In the genomic region with DNA sequence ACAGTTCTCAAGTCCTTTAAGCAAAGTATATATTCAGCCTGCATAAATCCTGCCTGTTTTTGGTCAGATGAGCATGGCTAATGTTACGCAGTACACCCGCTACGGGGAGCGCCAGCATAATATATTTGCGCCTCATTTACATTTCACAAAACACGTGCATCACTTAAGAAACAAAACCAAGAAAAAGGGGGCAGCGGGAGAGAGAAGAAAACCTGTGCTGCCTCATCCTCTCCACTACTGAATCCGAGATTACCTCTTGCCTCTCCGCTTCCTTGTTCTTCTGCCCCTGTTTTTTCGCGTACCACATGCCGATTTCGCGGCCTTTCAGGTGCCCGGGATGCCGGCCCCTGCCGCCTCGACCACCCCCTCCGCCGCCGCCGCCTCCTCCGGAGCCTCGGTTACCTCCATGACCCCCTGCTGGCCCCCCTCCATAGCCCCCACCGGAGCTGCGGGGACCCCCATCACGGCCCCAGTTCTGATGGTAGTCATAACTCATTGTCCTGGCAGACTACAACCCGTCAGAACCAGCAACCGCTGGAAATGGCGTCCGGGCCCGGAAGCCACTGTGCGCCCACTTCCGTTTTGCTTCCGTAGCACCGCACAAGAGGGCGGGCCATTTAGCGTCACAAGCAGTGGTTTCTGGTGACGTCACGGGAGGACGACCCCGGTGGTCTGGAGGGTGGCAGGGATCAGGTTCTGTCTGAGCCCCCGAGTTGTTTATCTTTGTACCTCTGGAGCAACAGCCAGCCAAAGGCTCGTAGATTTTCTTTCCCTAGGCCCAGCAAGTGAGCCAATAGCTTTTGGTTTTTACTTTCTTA, we compare ENCODE assay signal across 1 cellular context.
A peak's percentile ranks its signal among the peaks of the same experiment; 100 is the strongest.
TF ChIP-seq lines count a peak whose summit lies in the region.

A gene with protein sequence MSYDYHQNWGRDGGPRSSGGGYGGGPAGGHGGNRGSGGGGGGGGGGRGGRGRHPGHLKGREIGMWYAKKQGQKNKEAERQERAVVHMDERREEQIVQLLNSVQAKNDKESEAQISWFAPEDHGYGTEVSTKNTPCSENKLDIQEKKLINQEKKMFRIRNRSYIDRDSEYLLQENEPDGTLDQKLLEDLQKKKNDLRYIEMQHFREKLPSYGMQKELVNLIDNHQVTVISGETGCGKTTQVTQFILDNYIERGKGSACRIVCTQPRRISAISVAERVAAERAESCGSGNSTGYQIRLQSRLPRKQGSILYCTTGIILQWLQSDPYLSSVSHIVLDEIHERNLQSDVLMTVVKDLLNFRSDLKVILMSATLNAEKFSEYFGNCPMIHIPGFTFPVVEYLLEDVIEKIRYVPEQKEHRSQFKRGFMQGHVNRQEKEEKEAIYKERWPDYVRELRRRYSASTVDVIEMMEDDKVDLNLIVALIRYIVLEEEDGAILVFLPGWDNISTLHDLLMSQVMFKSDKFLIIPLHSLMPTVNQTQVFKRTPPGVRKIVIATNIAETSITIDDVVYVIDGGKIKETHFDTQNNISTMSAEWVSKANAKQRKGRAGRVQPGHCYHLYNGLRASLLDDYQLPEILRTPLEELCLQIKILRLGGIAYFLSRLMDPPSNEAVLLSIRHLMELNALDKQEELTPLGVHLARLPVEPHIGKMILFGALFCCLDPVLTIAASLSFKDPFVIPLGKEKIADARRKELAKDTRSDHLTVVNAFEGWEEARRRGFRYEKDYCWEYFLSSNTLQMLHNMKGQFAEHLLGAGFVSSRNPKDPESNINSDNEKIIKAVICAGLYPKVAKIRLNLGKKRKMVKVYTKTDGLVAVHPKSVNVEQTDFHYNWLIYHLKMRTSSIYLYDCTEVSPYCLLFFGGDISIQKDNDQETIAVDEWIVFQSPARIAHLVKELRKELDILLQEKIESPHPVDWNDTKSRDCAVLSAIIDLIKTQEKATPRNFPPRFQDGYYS (minus strand): TSS at position 567 of the 818 bp plus-strand sequence. CDS start 71 bp downstream, at position 496.

TF ChIP-seq in HEK293, 187 proteins besides CTCF, POLR2A, EP300 and RAD21 (continued from another document and continues in another):
- TF ChIP-seq, protein P1, sequence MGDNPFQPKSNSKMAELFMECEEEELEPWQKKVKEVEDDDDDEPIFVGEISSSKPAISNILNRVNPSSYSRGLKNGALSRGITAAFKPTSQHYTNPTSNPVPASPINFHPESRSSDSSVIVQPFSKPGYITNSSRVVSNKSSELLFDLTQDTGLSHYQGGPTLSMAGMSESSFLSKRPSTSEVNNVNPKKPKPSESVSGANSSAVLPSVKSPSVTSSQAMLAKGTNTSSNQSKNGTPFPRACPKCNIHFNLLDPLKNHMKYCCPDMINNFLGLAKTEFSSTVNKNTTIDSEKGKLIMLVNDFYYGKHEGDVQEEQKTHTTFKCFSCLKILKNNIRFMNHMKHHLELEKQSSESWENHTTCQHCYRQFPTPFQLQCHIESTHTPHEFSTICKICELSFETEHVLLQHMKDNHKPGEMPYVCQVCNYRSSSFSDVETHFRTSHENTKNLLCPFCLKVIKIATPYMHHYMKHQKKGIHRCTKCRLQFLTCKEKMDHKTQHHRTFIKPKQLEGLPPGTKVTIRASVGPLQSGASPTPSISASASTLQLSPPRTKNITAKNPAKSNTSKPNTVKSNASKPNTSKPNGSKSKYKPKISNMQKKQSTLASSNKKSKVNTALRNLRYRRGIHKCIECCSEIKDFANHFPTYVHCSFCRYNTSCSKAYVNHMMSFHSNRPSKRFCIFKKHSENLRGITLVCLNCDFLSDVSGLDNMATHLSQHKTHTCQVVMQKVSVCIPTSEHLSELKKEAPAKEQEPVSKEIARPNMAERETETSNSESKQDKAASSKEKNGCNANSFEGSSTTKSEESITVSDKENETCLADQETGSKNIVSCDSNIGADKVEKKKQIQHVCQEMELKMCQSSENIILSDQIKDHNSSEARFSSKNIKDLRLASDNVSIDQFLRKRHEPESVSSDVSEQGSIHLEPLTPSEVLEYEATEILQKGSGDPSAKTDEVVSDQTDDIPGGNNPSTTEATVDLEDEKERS (tag by site-specific recombination; IDR thresholded peaks at IDR 0.05): no peak
- no peak for TF ChIP-seq ZNF48 (tag by site-specific recombination; IDR thresholded peaks at IDR 0.05)
- no peak for TF ChIP-seq ZNF596 (tag by site-specific recombination; IDR thresholded peaks at IDR 0.05)
- no peak for TF ChIP-seq YY2 (tag by site-specific recombination; IDR thresholded peaks at IDR 0.05)
- TF ChIP-seq, protein P2, sequence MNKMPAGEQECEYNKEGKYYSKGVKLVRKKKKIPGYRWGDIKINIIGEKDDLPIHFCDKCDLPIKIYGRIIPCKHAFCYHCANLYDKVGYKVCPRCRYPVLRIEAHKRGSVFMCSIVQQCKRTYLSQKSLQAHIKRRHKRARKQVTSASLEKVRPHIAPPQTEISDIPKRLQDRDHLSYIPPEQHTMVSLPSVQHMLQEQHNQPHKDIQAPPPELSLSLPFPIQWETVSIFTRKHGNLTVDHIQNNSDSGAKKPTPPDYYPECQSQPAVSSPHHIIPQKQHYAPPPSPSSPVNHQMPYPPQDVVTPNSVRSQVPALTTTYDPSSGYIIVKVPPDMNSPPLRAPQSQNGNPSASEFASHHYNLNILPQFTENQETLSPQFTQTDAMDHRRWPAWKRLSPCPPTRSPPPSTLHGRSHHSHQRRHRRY (tag by site-specific recombination; IDR thresholded peaks at IDR 0.05): no peak
- TF ChIP-seq, protein P3, sequence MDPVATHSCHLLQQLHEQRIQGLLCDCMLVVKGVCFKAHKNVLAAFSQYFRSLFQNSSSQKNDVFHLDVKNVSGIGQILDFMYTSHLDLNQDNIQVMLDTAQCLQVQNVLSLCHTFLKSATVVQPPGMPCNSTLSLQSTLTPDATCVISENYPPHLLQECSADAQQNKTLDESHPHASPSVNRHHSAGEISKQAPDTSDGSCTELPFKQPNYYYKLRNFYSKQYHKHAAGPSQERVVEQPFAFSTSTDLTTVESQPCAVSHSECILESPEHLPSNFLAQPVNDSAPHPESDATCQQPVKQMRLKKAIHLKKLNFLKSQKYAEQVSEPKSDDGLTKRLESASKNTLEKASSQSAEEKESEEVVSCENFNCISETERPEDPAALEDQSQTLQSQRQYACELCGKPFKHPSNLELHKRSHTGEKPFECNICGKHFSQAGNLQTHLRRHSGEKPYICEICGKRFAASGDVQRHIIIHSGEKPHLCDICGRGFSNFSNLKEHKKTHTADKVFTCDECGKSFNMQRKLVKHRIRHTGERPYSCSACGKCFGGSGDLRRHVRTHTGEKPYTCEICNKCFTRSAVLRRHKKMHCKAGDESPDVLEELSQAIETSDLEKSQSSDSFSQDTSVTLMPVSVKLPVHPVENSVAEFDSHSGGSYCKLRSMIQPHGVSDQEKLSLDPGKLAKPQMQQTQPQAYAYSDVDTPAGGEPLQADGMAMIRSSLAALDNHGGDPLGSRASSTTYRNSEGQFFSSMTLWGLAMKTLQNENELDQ (tag by site-specific recombination; IDR thresholded peaks at IDR 0.05; ENCODE audit: low read depth): no peak
- TF ChIP-seq ZFP37 (tag by site-specific recombination; IDR thresholded peaks at IDR 0.05): no peak
- TF ChIP-seq ZNF132 (tag by site-specific recombination; IDR thresholded peaks at IDR 0.05; ENCODE audit: borderline replicate concordance): no peak
- no peak for TF ChIP-seq KLF8 (tag by site-specific recombination; IDR thresholded peaks at IDR 0.05)
- TF ChIP-seq YY1 (tag by site-specific recombination; IDR thresholded peaks at IDR 0.05): peak; percentile 68; the same call in 1 of the 2 replicates
- TF ChIP-seq ZNF791 (tag by site-specific recombination; IDR thresholded peaks at IDR 0.05): no peak
- TF ChIP-seq, protein P4, sequence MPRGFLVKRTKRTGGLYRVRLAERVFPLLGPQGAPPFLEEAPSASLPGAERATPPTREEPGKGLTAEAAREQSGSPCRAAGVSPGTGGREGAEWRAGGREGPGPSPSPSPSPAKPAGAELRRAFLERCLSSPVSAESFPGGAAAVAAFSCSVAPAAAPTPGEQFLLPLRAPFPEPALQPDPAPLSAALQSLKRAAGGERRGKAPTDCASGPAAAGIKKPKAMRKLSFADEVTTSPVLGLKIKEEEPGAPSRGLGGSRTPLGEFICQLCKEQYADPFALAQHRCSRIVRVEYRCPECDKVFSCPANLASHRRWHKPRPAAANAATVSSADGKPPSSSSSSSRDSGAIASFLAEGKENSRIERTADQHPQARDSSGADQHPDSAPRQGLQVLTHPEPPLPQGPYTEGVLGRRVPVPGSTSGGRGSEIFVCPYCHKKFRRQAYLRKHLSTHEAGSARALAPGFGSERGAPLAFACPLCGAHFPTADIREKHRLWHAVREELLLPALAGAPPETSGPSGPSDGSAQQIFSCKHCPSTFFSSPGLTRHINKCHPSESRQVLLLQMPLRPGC (tag by site-specific recombination; IDR thresholded peaks at IDR 0.05): no peak
- TF ChIP-seq GLIS2 (tag by site-specific recombination; IDR thresholded peaks at IDR 0.05): no peak
- no peak for TF ChIP-seq KLF9 (tag by site-specific recombination; IDR thresholded peaks at IDR 0.05; ENCODE audit: low read depth)
- TF ChIP-seq, protein P5, sequence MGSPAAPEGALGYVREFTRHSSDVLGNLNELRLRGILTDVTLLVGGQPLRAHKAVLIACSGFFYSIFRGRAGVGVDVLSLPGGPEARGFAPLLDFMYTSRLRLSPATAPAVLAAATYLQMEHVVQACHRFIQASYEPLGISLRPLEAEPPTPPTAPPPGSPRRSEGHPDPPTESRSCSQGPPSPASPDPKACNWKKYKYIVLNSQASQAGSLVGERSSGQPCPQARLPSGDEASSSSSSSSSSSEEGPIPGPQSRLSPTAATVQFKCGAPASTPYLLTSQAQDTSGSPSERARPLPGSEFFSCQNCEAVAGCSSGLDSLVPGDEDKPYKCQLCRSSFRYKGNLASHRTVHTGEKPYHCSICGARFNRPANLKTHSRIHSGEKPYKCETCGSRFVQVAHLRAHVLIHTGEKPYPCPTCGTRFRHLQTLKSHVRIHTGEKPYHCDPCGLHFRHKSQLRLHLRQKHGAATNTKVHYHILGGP (tag by site-specific recombination; IDR thresholded peaks at IDR 0.05): no peak
- no peak for TF ChIP-seq WT1 (tag by site-specific recombination; IDR thresholded peaks at IDR 0.05)
- TF ChIP-seq, protein P6, sequence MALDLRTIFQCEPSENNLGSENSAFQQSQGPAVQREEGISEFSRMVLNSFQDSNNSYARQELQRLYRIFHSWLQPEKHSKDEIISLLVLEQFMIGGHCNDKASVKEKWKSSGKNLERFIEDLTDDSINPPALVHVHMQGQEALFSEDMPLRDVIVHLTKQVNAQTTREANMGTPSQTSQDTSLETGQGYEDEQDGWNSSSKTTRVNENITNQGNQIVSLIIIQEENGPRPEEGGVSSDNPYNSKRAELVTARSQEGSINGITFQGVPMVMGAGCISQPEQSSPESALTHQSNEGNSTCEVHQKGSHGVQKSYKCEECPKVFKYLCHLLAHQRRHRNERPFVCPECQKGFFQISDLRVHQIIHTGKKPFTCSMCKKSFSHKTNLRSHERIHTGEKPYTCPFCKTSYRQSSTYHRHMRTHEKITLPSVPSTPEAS (tag by site-specific recombination; IDR thresholded peaks at IDR 0.05): no peak
- no peak for TF ChIP-seq GLI4 (tag by site-specific recombination; IDR thresholded peaks at IDR 0.05)
- no peak for TF ChIP-seq MYNN (tag by site-specific recombination; IDR thresholded peaks at IDR 0.05; ENCODE audit: borderline replicate concordance)
- TF ChIP-seq ZFHX2 (tag by site-specific recombination; conservative IDR thresholded peaks at IDR 0.05): no peak
- TF ChIP-seq, protein P7, sequence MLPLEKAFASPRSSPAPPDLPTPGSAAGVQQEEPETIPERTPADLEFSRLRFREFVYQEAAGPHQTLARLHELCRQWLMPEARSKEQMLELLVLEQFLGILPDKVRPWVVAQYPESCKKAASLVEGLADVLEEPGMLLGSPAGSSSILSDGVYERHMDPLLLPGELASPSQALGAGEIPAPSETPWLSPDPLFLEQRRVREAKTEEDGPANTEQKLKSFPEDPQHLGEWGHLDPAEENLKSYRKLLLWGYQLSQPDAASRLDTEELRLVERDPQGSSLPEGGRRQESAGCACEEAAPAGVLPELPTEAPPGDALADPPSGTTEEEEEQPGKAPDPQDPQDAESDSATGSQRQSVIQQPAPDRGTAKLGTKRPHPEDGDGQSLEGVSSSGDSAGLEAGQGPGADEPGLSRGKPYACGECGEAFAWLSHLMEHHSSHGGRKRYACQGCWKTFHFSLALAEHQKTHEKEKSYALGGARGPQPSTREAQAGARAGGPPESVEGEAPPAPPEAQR (tag by site-specific recombination; IDR thresholded peaks at IDR 0.05): no peak
- TF ChIP-seq ZFP3 (tag by site-specific recombination; IDR thresholded peaks at IDR 0.05; ENCODE audit: low read depth): no peak
- TF ChIP-seq, protein P8, sequence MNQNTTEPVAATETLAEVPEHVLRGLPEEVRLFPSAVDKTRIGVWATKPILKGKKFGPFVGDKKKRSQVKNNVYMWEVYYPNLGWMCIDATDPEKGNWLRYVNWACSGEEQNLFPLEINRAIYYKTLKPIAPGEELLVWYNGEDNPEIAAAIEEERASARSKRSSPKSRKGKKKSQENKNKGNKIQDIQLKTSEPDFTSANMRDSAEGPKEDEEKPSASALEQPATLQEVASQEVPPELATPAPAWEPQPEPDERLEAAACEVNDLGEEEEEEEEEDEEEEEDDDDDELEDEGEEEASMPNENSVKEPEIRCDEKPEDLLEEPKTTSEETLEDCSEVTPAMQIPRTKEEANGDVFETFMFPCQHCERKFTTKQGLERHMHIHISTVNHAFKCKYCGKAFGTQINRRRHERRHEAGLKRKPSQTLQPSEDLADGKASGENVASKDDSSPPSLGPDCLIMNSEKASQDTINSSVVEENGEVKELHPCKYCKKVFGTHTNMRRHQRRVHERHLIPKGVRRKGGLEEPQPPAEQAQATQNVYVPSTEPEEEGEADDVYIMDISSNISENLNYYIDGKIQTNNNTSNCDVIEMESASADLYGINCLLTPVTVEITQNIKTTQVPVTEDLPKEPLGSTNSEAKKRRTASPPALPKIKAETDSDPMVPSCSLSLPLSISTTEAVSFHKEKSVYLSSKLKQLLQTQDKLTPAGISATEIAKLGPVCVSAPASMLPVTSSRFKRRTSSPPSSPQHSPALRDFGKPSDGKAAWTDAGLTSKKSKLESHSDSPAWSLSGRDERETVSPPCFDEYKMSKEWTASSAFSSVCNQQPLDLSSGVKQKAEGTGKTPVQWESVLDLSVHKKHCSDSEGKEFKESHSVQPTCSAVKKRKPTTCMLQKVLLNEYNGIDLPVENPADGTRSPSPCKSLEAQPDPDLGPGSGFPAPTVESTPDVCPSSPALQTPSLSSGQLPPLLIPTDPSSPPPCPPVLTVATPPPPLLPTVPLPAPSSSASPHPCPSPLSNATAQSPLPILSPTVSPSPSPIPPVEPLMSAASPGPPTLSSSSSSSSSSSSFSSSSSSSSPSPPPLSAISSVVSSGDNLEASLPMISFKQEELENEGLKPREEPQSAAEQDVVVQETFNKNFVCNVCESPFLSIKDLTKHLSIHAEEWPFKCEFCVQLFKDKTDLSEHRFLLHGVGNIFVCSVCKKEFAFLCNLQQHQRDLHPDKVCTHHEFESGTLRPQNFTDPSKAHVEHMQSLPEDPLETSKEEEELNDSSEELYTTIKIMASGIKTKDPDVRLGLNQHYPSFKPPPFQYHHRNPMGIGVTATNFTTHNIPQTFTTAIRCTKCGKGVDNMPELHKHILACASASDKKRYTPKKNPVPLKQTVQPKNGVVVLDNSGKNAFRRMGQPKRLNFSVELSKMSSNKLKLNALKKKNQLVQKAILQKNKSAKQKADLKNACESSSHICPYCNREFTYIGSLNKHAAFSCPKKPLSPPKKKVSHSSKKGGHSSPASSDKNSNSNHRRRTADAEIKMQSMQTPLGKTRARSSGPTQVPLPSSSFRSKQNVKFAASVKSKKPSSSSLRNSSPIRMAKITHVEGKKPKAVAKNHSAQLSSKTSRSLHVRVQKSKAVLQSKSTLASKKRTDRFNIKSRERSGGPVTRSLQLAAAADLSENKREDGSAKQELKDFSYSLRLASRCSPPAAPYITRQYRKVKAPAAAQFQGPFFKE (tag by site-specific recombination; IDR thresholded peaks at IDR 0.05; ENCODE audit: borderline replicate concordance): no peak
- TF ChIP-seq ZNF114 (tag by site-specific recombination; IDR thresholded peaks at IDR 0.05): no peak
- no peak for TF ChIP-seq ZBTB17 (tag by site-specific recombination; IDR thresholded peaks at IDR 0.05)
- no peak for TF ChIP-seq ZSCAN23 (tag by site-specific recombination; IDR thresholded peaks at IDR 0.05)
